8 cellular contexts compared by ENCODE assay signal in genomic region chr5:138755084-138755748, GRCh38. TPM values are rescaled to one million over a fixed set of nuclear protein-coding genes. Genes with fewer than 3 reads are reported as not detected.
A peak's percentile ranks its signal among the peaks of the same experiment; 100 is the strongest.
DNase-seq lines count a peak whose midpoint lies in the region; ATAC-seq, FAIRE-seq and TF ChIP-seq lines count a peak whose summit lies in the region.

No MANE protein-coding gene starts in this region.

- no peak for FAIRE-seq in bronchial epithelial cell (lab: Jason Lieb, UNC)

- peak overlapping the region; percentile 98; the same call in 1 of the 2 replicates for H3K4me2 ChIP-seq in DOHH2 (ENCODE audit: low read length)

- no peak overlapping the region for H2AFZ ChIP-seq in neuron (ENCODE audit: low read depth, low read length)

- H3K9me2 ChIP-seq in DOHH2 (replicated peaks; ENCODE audit: control insufficient read depth, low read length) = no peaks in the 10 kb centered on the region

- H3K9me3 Mint-ChIP-seq in HFFc6 = no peaks in the 10 kb centered on the region

- 0 out of 2 replicates have a peak, but pooled peaks cover 8% of the 10 kb centered on the region for H4K20me1 ChIP-seq in DOHH2 (ENCODE audit: control insufficient read depth, insufficient read depth, low read depth, low read length)

- H3K4me3 ChIP-seq in DOHH2 (ENCODE audit: low read length) = no peak overlapping the region
- peak overlapping the region; percentile 73 for H3K4me3 ChIP-seq in bronchial epithelial cell (ENCODE audit: low read depth, low read length)
- H3K4me3 ChIP-seq in neuron (ENCODE audit: low read length) = peak overlapping the region; percentile 93

- DNase-seq in HFFc6 (no peak), bronchial epithelial cell (ENCODE audit: low read depth) (peak; percentile 28), NCI-H524 treated with DMSO at 0.1 percent for 48 hours (lab: John Stamatoyannopoulos, UW) (no peak), NCI-H1105 treated with DMSO at 0.1 percent for 48 hours (lab: John Stamatoyannopoulos, UW) (no peak)
- no peak for DNase-seq in activated CD8-positive, alpha-beta memory T cell treated with anti-CD3 and anti-CD28 coated beads, Interleukin-2, amount 50 U/mL, for 4 hours

- peaks cover 2% of the 10 kb centered on the region; the same call in 1 of the 2 replicates for H3F3A ChIP-seq in DOHH2 (ENCODE audit: control insufficient read depth, insufficient read depth)

- H3K4me1 ChIP-seq in DOHH2 (ENCODE audit: control insufficient read depth, low read length) (peaks cover 16% of the 10 kb centered on the region), neuron (ENCODE audit: insufficient read depth, low read length) (peaks cover 16% of the 10 kb centered on the region)

- H3K79me2 ChIP-seq in DOHH2 (ENCODE audit: control insufficient read depth, low read length) = peaks cover 35% of the 10 kb centered on the region

- no peak for TF ChIP-seq CTCF in DOHH2 (IDR thresholded peaks at IDR 0.05; ENCODE audit: low read depth, low read length, poor library complexity, severe bottlenecking)
- TF ChIP-seq CTCF in HFFc6 (IDR thresholded peaks at IDR 0.05) = no peak
- TF ChIP-seq CTCF in bronchial epithelial cell (IDR thresholded peaks at IDR 0.05; ENCODE audit: insufficient read depth, low read length, severe bottlenecking) = no peak

- H3K36me3 ChIP-seq in DOHH2 (ENCODE audit: control insufficient read depth, low read length) (no peaks in the 10 kb centered on the region), bronchial epithelial cell (ENCODE audit: control insufficient read depth, insufficient read depth, low read length) (peaks cover 10% of the 10 kb centered on the region), neuron (ENCODE audit: insufficient read depth, low read length) (peaks cover 30% of the 10 kb centered on the region)

- no peak for ATAC-seq in GM18861 (IDR thresholded peaks at IDR 0.05; ENCODE audit: unreplicated experiment)

- H3K9me3 ChIP-seq in DOHH2 (ENCODE audit: control insufficient read depth, insufficient read depth, low read length) (no peaks in the 10 kb centered on the region), neuron (ENCODE audit: low read length) (no peaks in the 10 kb centered on the region)

- H3K36me3 Mint-ChIP-seq in HFFc6 (ENCODE audit: low read depth) = peaks cover 28% of the 10 kb centered on the region

- no peak overlapping the region for H3K27ac ChIP-seq in DOHH2 (ENCODE audit: low read depth, low read length)

- H3K27me3 Mint-ChIP-seq in HFFc6 (ENCODE audit: insufficient read depth) = peaks cover 6% of the 10 kb centered on the region; the same call in 1 of the 2 replicates

- peak overlapping the region; percentile 92 for H3K4me3 Mint-ChIP-seq in HFFc6

- H3K27me3 ChIP-seq in DOHH2 (ENCODE audit: control insufficient read depth, low read length) (peaks cover 15% of the 10 kb centered on the region), bronchial epithelial cell (ENCODE audit: control insufficient read depth, insufficient read depth, low read length) (no peaks in the 10 kb centered on the region), neuron (ENCODE audit: insufficient read depth, low read length) (no peaks in the 10 kb centered on the region)

- peaks cover 51% of the 10 kb centered on the region for H3K4me1 Mint-ChIP-seq in HFFc6 (ENCODE audit: low read depth)

- peak overlapping the region; percentile 54 for H3K27ac Mint-ChIP-seq in HFFc6

RNA-seq across cellular contexts. Expression of gene CTNNA1, which starts 2.0 kb away (rescaled TPM):
- total RNA-seq in HFFc6 (2021; fragmentation: NEBNext Ultra II Directional; extraction: Animal tissue kit (Norgen Biotek cat#: 25700)) = 100 to 1,000 TPM; 282 to 342 (median 292) TPM
- total RNA-seq in bronchial epithelial cell = 495 and 774 TPM in 2 replicates
